ENCODE assay signal across 27 cellular contexts in genomic region chr17:27418366-27418615, GRCh38.
"Had no signal": no experiment of that assay in that cellular context is flagged by ENCODE, and none has a peak within 500 bp of the region (broad histone marks: within the 10 kb centered on the region; RNA-seq: fewer than 3 reads in every experiment).

No MANE protein-coding gene starts in this region.

- H3K27me3 ChIP-seq: stomach, suprapubic skin, testis, thyroid gland, tibial artery, tibial nerve, transverse colon, upper lobe of left lung, uterus, vagina had no signal

- H3K27ac Mint-ChIP-seq: stimulated activated effector memory CD8-positive, alpha-beta T cell treated with anti-CD3 and anti-CD28 coated beads, Interleukin-12 subunit alpha, Interleukin-12 subunit beta, amount 100 ng/mL, for 72 hours; stimulated activated naive B cell treated with anti-CD40 and anti-IgM and Interleukin-4, amounts not matched to agents 10 μg/mL and 1 μg/mL and 100 μg/mL, for 72 hours; stimulated activated naive CD8-positive, alpha-beta T cell treated with anti-CD3 and anti-CD28 coated beads, Interleukin-15, amount 100 ng/mL, for 72 hours; stimulated activated naive CD8-positive, alpha-beta T cell treated with anti-CD3 and anti-CD28 coated beads, Interleukin-15, Interleukin-2, amounts not matched to agents 100 ng/mL and 50 ng/mL, for 24 hours; type B pancreatic cell had no signal

- H3K9me3 ChIP-seq: stomach, suprapubic skin, testis, thoracic aorta, thyroid gland, tibial artery, tibial nerve, transverse colon, upper lobe of left lung, uterus, vagina had no signal

- H3K4me1 Mint-ChIP-seq: stimulated activated effector memory CD8-positive, alpha-beta T cell treated with anti-CD3 and anti-CD28 coated beads, Interleukin-12 subunit alpha, Interleukin-12 subunit beta, amount 100 ng/mL, for 72 hours had no signal

- H3K4me1 ChIP-seq: stomach, suprapubic skin, testis, thyroid gland, tibial artery, tibial nerve, transverse colon, upper lobe of left lung, uterus, vagina had no signal

- H3K27me3 Mint-ChIP-seq: stimulated activated naive B cell treated with anti-CD40 and anti-IgM and Interleukin-4, amounts not matched to agents 10 μg/mL and 1 μg/mL and 100 μg/mL, for 72 hours; stimulated activated naive CD8-positive, alpha-beta T cell treated with anti-CD3 and anti-CD28 coated beads, Interleukin-15, amount 100 ng/mL, for 72 hours; stimulated activated naive CD8-positive, alpha-beta T cell treated with anti-CD3 and anti-CD28 coated beads, Interleukin-15, Interleukin-2, amounts not matched to agents 100 ng/mL and 50 ng/mL, for 24 hours had no signal

- H3K4me3 Mint-ChIP-seq: stimulated activated effector memory CD8-positive, alpha-beta T cell treated with anti-CD3 and anti-CD28 coated beads, Interleukin-12 subunit alpha, Interleukin-12 subunit beta, amount 100 ng/mL, for 72 hours; stimulated activated naive B cell treated with anti-CD40 and anti-IgM and Interleukin-4, amounts not matched to agents 10 μg/mL and 1 μg/mL and 100 μg/mL, for 72 hours; stimulated activated naive CD8-positive, alpha-beta T cell treated with anti-CD3 and anti-CD28 coated beads, Interleukin-15, amount 100 ng/mL, for 72 hours; stimulated activated naive CD8-positive, alpha-beta T cell treated with anti-CD3 and anti-CD28 coated beads, Interleukin-15, Interleukin-2, amounts not matched to agents 100 ng/mL and 50 ng/mL, for 24 hours; type B pancreatic cell had no signal

- H3K4me3 ChIP-seq: stomach, suprapubic skin, testis, thoracic aorta, thyroid gland, tibial artery, tibial nerve, transverse colon, upper lobe of left lung, uterus, vagina had no signal

- H3K27ac ChIP-seq: stomach, suprapubic skin, testis, thoracic aorta, thyroid gland, tibial artery, tibial nerve, transverse colon, upper lobe of left lung, uterus, vagina had no signal

- ATAC-seq: stimulated activated naive B cell treated with anti-CD40 and anti-IgM and Interleukin-4, amounts not matched to agents 10 μg/mL and 1 μg/mL and 100 μg/mL, for 72 hours; stimulated activated naive CD8-positive, alpha-beta T cell treated with anti-CD3 and anti-CD28 coated beads, Interleukin-15, amount 100 ng/mL, for 72 hours; stimulated activated naive CD8-positive, alpha-beta T cell treated with anti-CD3 and anti-CD28 coated beads, Interleukin-15, Interleukin-2, amounts not matched to agents 100 U/mL and 50 U/mL, for 24 hours had no signal

- H3K9me3 Mint-ChIP-seq: stimulated activated effector memory CD8-positive, alpha-beta T cell treated with anti-CD3 and anti-CD28 coated beads, Interleukin-12 subunit alpha, Interleukin-12 subunit beta, amount 100 ng/mL, for 72 hours; stimulated activated naive B cell treated with anti-CD40 and anti-IgM and Interleukin-4, amounts not matched to agents 10 μg/mL and 1 μg/mL and 100 μg/mL, for 72 hours; stimulated activated naive CD8-positive, alpha-beta T cell treated with anti-CD3 and anti-CD28 coated beads, Interleukin-15, amount 100 ng/mL, for 72 hours; stimulated activated naive CD8-positive, alpha-beta T cell treated with anti-CD3 and anti-CD28 coated beads, Interleukin-15, Interleukin-2, amounts not matched to agents 100 ng/mL and 50 ng/mL, for 24 hours; type B pancreatic cell had no signal

- H3K36me3 ChIP-seq: stomach, suprapubic skin, thoracic aorta, thyroid gland, tibial artery, tibial nerve, transverse colon, upper lobe of left lung, uterus, vagina had no signal

- H3K36me3 Mint-ChIP-seq: stimulated activated effector memory CD8-positive, alpha-beta T cell treated with anti-CD3 and anti-CD28 coated beads, Interleukin-12 subunit alpha, Interleukin-12 subunit beta, amount 100 ng/mL, for 72 hours; stimulated activated naive B cell treated with anti-CD40 and anti-IgM and Interleukin-4, amounts not matched to agents 10 μg/mL and 1 μg/mL and 100 μg/mL, for 72 hours; type B pancreatic cell had no signal

- DNase-seq: stimulated activated CD4-positive, alpha-beta T cell treated with anti-CD3 and anti-CD28 coated beads, Interleukin-2, amount 100 ng/mL, for 24 hours; stimulated activated CD4-positive, alpha-beta T cell treated with anti-CD3 and anti-CD28 coated beads, Interleukin-2, amount 100 ng/mL, for 48 hours; stimulated activated CD4-positive, alpha-beta T cell treated with anti-CD3 and anti-CD28 coated beads, Interleukin-4, amount 100 ng/mL, for 1 hour; stimulated activated CD4-positive, alpha-beta T cell treated with anti-CD3 and anti-CD28 coated beads, Interleukin-4, amount 100 ng/mL, for 24 hours; stimulated activated CD4-positive, alpha-beta T cell treated with anti-CD3 and anti-CD28 coated beads, Interleukin-4, amount 100 ng/mL, for 4 hours; stimulated activated CD8-positive, alpha-beta memory T cell treated with anti-CD3 and anti-CD28 coated beads, Interleukin-4, amount 100 ng/mL, for 48 hours; stimulated activated naive B cell treated with anti-CD40 and anti-IgM and Interleukin-4, amounts not matched to agents 10 μg/mL and 1 μg/mL and 100 μg/mL, for 72 hours; stimulated activated naive CD4-positive, alpha-beta T cell; stimulated activated naive CD4-positive, alpha-beta T cell treated with Interleukin-2 at 50 U/mL for 16 hours; stimulated activated naive CD8-positive, alpha-beta T cell treated with anti-CD3 and anti-CD28 coated beads, Interleukin-15, amount 100 ng/mL, for 72 hours; stimulated activated naive CD8-positive, alpha-beta T cell treated with anti-CD3 and anti-CD28 coated beads, Interleukin-15, Interleukin-2, amounts not matched to agents 100 U/mL and 50 U/mL, for 24 hours; stomach; substantia nigra; testis; thyroid gland; tibial artery; transverse colon; trophoblast cell; upper lobe of left lung; uterus had no signal
